In genomic region chr2:96856776-96857673, GRCh38 we compare ENCODE assay signal across 8 cellular contexts. TPM values are rescaled to one million over a fixed set of nuclear protein-coding genes. Genes with fewer than 3 reads are reported as not detected.
DNase-seq lines count a peak whose midpoint lies in the region; ATAC-seq, FAIRE-seq and TF ChIP-seq lines count a peak whose summit lies in the region.

No MANE protein-coding gene starts in this region.

- H3K27ac ChIP-seq in HepG2 (ENCODE audit: extremely low read length, insufficient read depth, low read length) (peak overlapping the region; percentile 52), substantia nigra (ENCODE audit: low read depth, low read length, poor library complexity, severe bottlenecking) (peak overlapping the region; percentile 88)

- peak overlapping the region; percentile 78 for H3K9ac ChIP-seq in HepG2 (ENCODE audit: insufficient read depth, low read depth, low read length)

- peak in 1 of 2 experiments; percentile 72; a peak in 2 of 4 replicates for TF ChIP-seq POLR2A in HepG2 (IDR thresholded peaks at IDR 0.05; ENCODE audit: insufficient read depth in 1 of 2, low read depth in 2 of 2, low read length in 2 of 2)

- TF ChIP-seq CTCF in cardiac fibroblast (IDR thresholded peaks at IDR 0.05; ENCODE audit: low read depth, low read length) (no peak), HepG2 (CRISPR knock-in tag; IDR thresholded peaks at IDR 0.05) (no peak)

- H3K4me2 ChIP-seq in HepG2 (ENCODE audit: low read depth, low read length) = peak overlapping the region; percentile 98

- no peak overlapping the region for H2AFZ ChIP-seq in HepG2 (ENCODE audit: low read length)

- peak; percentile 15 for ATAC-seq in HG03097 (IDR thresholded peaks at IDR 0.05; ENCODE audit: low FRiP score, unreplicated experiment)
- ATAC-seq in HepG2 = peak; percentile 30
- no peak for ATAC-seq in HG03025 (IDR thresholded peaks at IDR 0.05; ENCODE audit: low FRiP score, unreplicated experiment)

- TF ChIP-seq EP300 in HepG2 (IDR thresholded peaks at IDR 0.05; ENCODE audit: low read depth in 2 of 2, low read length in 2 of 2) (no peak), HepG2 (CRISPR knock-in tag; IDR thresholded peaks at IDR 0.05; ENCODE audit: borderline replicate concordance) (no peak)

- in situ Hi-C loops in HepG2 (cut with HindIII; ENCODE audit: extremely low pct_ligation_motif_present, low pct_unique_long_range_greater_than_20kb) = loop anchor here (5.0 kb wide), 1 partner anchor 95 kb away; no protein-coding TSS in a partner anchor

- no TSS peak for BruUV-seq in HepG2 (replicated peaks; lab: Mats Ljungman, UMichigan)

- POLR2A ChIA-PET in HepG2 (lab: Yijun Ruan, JAX) = interaction anchor here (0.6 to 6.1 kb wide), 22 partner anchors 9 to 255 kb away, joined by 3 to 152 read pairs (median 6); partner anchors contain the start of genes CNNM3, CNNM4 and SEMA4C

- no peaks in the 10 kb centered on the region; a peak in 1 of 5 replicates for H3K27me3 ChIP-seq in HepG2 (ENCODE audit: control insufficient read depth in 1 of 2, insufficient read depth in 2 of 2, low read length in 2 of 2)

- peaks cover 19% of the 10 kb centered on the region for H3K79me2 ChIP-seq in HepG2 (ENCODE audit: insufficient read depth, low read length)

- peaks cover 17 to 40% of the 10 kb centered on the region in 2 experiments; a peak in 4 of 5 replicates for H3K36me3 ChIP-seq in HepG2 (replicated peaks in 1 of 2; ENCODE audit: control insufficient read depth in 1 of 2, insufficient read depth in 2 of 2, low read length in 2 of 2)

- peak; percentile 12 to 59 for DNase-seq in NCI-H2081 (lab: John Stamatoyannopoulos, UW)
- DNase-seq in NCI-H2081 treated with DMSO at 0.1 percent for 48 hours (lab: John Stamatoyannopoulos, UW) = no peak
- peak; percentile 39 for DNase-seq in RCC 7860 (ENCODE audit: low spot score)
- peak in 1 of 2 donors; percentile 43 for DNase-seq in cardiac fibroblast (ENCODE audit: low read depth in 2 of 2)
- peak; percentile 47 for DNase-seq in HepG2 (ENCODE audit: low spot score)
- DNase-seq in substantia nigra (lab: John Stamatoyannopoulos, UW) = peak in 6 of 49 donors; percentile 33 to 60 (median 50)

- TF ChIP-seq RAD21 in HepG2 (CRISPR knock-in tag; IDR thresholded peaks at IDR 0.05) = no peak

- WGBS in HepG2 (ENCODE audit: low lambda C conversion rate) = 8% methylated on average over 29 of the region's 29 CpGs

- H3K4me3 ChIP-seq in cardiac fibroblast (replicated peaks in 1 of 2; ENCODE audit: low read depth in 2 of 2, low read length in 2 of 2) (peak overlapping the region; percentile 76 to 78), HepG2 (replicated peaks in 1 of 3; ENCODE audit: insufficient read depth in 1 of 3, low read depth in 2 of 3, low read length in 3 of 3) (peak overlapping the region; percentile 73 to 84 (median 75))

- no peak for FAIRE-seq in RCC 7860 (lab: Jason Lieb, UNC)
- FAIRE-seq in HepG2 (lab: Jason Lieb, UNC) = peak; percentile 69

- peaks cover 54% of the 10 kb centered on the region for H3K4me1 ChIP-seq in HepG2 (ENCODE audit: insufficient read depth, low read length)

- intact Hi-C loops in HepG2 (cut with micrococcal nuclease; ENCODE audit: unreplicated experiment) = loop anchor here (1.0 to 2.0 kb wide), 2 partner anchors 38 to 50 kb away; no protein-coding TSS in a partner anchor

- no peaks in the 10 kb centered on the region for H3K9me3 ChIP-seq in HepG2 (ENCODE audit: low read length)

- H4K20me1 ChIP-seq in HepG2 (ENCODE audit: insufficient read depth, low read length) = no peaks in the 10 kb centered on the region

- CTCF ChIA-PET in HepG2 (lab: Yijun Ruan, JAX; ENCODE audit: low intra/inter-chr PET ratio, low total read pairs) = interaction anchor here (0.6 to 2.4 kb wide), 4 partner anchors 12 to 103 kb away, joined by 3 to 29 read pairs (median 14); no protein-coding TSS in a partner anchor

RNA-seq across cellular contexts. Expression of gene ANKRD39, which starts 0.8 kb away (rescaled TPM):
- total RNA-seq in HepG2 (2016; rRNA removed; fragmentation: Illumina TruSeq; extraction: Trizol) = 23.2 and 26.7 TPM in 2 replicates
- total RNA-seq in HepG2 (2016; cell fraction: cytosol; rRNA removed; fragmentation: Illumina TruSeq; extraction: Trizol; ENCODE audit: low read depth) = 40.7 and 45.8 TPM in 2 replicates
- 26.3 and 27.1 TPM in 2 replicates for total RNA-seq in HepG2 (2016; cell fraction: insoluble cytoplasmic fraction; rRNA removed; fragmentation: Illumina TruSeq; extraction: Trizol)
- total RNA-seq in HepG2 (2016; cell fraction: membrane; rRNA removed; fragmentation: Illumina TruSeq; extraction: Trizol) = 37.4 and 41.3 TPM in 2 replicates
- total RNA-seq in HepG2 (2016; cell fraction: nucleus; rRNA removed; fragmentation: Illumina TruSeq; extraction: Trizol) = 10.3 and 11.7 TPM in 2 replicates
- polyA plus RNA-seq in HepG2 (2011; rRNA removed) = 24.8 and 27.8 TPM in 2 replicates
- 18.3 and 31.5 TPM in 2 replicates for polyA plus RNA-seq in HepG2 (2011; cell fraction: cytosol; rRNA removed)
- 24.2 and 29.2 TPM in 2 replicates for polyA plus RNA-seq in HepG2 (2011; cell fraction: nucleus; rRNA removed)
- polyA plus RNA-seq in HepG2 (2012) = 14.6 and 20.3 TPM in 2 replicates
- 55.3 and 63.9 TPM in 2 replicates for polyA plus RNA-seq in HepG2 (2016; cell fraction: cytosol; fragmentation: Illumina TruSeq; extraction: Trizol; ENCODE audit: low read depth)
- polyA plus RNA-seq in HepG2 (2016; cell fraction: insoluble cytoplasmic fraction; fragmentation: Illumina TruSeq; extraction: Trizol; ENCODE audit: low read depth) = 33.9 and 35.0 TPM in 2 replicates
- 40.8 and 47.0 TPM in 2 replicates for polyA plus RNA-seq in HepG2 (2016; cell fraction: membrane; fragmentation: Illumina TruSeq; extraction: Trizol; ENCODE audit: low read depth)
- polyA plus RNA-seq in HepG2 (2016; cell fraction: nucleus; fragmentation: Illumina TruSeq; extraction: Trizol; ENCODE audit: insufficient read depth, low read depth) = 23.0 and 24.9 TPM in 2 replicates
- polyA minus RNA-seq in HepG2 (2011; rRNA and poly(A)+ RNA removed; ENCODE audit: low replicate concordance) = 10.9 and 17.9 TPM in 2 replicates
- polyA minus RNA-seq in HepG2 (2011; cell fraction: cytosol; rRNA and poly(A)+ RNA removed) = 4.6 and 5.6 TPM in 2 replicates
- polyA minus RNA-seq in HepG2 (2011; cell fraction: nucleus; rRNA and poly(A)+ RNA removed) = 8.2 and 14.2 TPM in 2 replicates

RNA-seq across cellular contexts. Expression of gene SEMA4C, which starts 12.9 kb away (rescaled TPM):
- 11.3 and 25.9 TPM in 2 replicates for total RNA-seq in HepG2 (2016; rRNA removed; fragmentation: Illumina TruSeq; extraction: Trizol)
- 3.5 and 4.2 TPM in 2 replicates for total RNA-seq in HepG2 (2016; cell fraction: cytosol; rRNA removed; fragmentation: Illumina TruSeq; extraction: Trizol; ENCODE audit: low read depth)
- total RNA-seq in HepG2 (2016; cell fraction: insoluble cytoplasmic fraction; rRNA removed; fragmentation: Illumina TruSeq; extraction: Trizol) = 8.4 and 25.7 TPM in 2 replicates
- total RNA-seq in HepG2 (2016; cell fraction: membrane; rRNA removed; fragmentation: Illumina TruSeq; extraction: Trizol) = 10.9 and 11.4 TPM in 2 replicates
- total RNA-seq in HepG2 (2016; cell fraction: nucleus; rRNA removed; fragmentation: Illumina TruSeq; extraction: Trizol) = 22.1 and 28.3 TPM in 2 replicates
- polyA plus RNA-seq in HepG2 (2011; rRNA removed) = 46.6 and 69.2 TPM in 2 replicates
- 33.4 and 47.8 TPM in 2 replicates for polyA plus RNA-seq in HepG2 (2011; cell fraction: cytosol; rRNA removed)
- polyA plus RNA-seq in HepG2 (2011; cell fraction: nucleus; rRNA removed) = 135 and 157 TPM in 2 replicates
- polyA plus RNA-seq in HepG2 (2012) = 27.3 and 39.4 TPM in 2 replicates
- polyA plus RNA-seq in HepG2 (2016; cell fraction: cytosol; fragmentation: Illumina TruSeq; extraction: Trizol; ENCODE audit: low read depth) = 1.0 and 1.2 TPM in 2 replicates
- 6.0 and 8.4 TPM in 2 replicates for polyA plus RNA-seq in HepG2 (2016; cell fraction: insoluble cytoplasmic fraction; fragmentation: Illumina TruSeq; extraction: Trizol; ENCODE audit: low read depth)
- polyA plus RNA-seq in HepG2 (2016; cell fraction: membrane; fragmentation: Illumina TruSeq; extraction: Trizol; ENCODE audit: low read depth) = 3.1 and 3.2 TPM in 2 replicates
- 51.6 and 60.2 TPM in 2 replicates for polyA plus RNA-seq in HepG2 (2016; cell fraction: nucleus; fragmentation: Illumina TruSeq; extraction: Trizol; ENCODE audit: insufficient read depth, low read depth)
- 29.1 and 175 TPM in 2 replicates for polyA minus RNA-seq in HepG2 (2011; rRNA and poly(A)+ RNA removed; ENCODE audit: low replicate concordance)
- polyA minus RNA-seq in HepG2 (2011; cell fraction: cytosol; rRNA and poly(A)+ RNA removed) = 41.8 and 45.0 TPM in 2 replicates
- 25.8 and 31.7 TPM in 2 replicates for polyA minus RNA-seq in HepG2 (2011; cell fraction: nucleus; rRNA and poly(A)+ RNA removed)

RNA-seq across cellular contexts. Expression of gene ANKRD23, which starts 13.2 kb away (rescaled TPM):
- total RNA-seq in HepG2 (2016; rRNA removed; fragmentation: Illumina TruSeq; extraction: Trizol) = 0.35 and 1.5 TPM in 2 replicates
- total RNA-seq in HepG2 (2016; cell fraction: cytosol; rRNA removed; fragmentation: Illumina TruSeq; extraction: Trizol; ENCODE audit: low read depth) = 0.35 and 0.51 TPM in 2 replicates
- 0.61 and 2.2 TPM in 2 replicates for total RNA-seq in HepG2 (2016; cell fraction: insoluble cytoplasmic fraction; rRNA removed; fragmentation: Illumina TruSeq; extraction: Trizol)
- 0.77 and 0.90 TPM in 2 replicates for total RNA-seq in HepG2 (2016; cell fraction: membrane; rRNA removed; fragmentation: Illumina TruSeq; extraction: Trizol)
- 2.3 and 2.8 TPM in 2 replicates for total RNA-seq in HepG2 (2016; cell fraction: nucleus; rRNA removed; fragmentation: Illumina TruSeq; extraction: Trizol)
- polyA plus RNA-seq in HepG2 (2011; rRNA removed) = 1.6 and 2.7 TPM in 2 replicates
- polyA plus RNA-seq in HepG2 (2011; cell fraction: cytosol; rRNA removed) = 0.71 and 0.90 TPM in 2 replicates
- 17.9 and 22.1 TPM in 2 replicates for polyA plus RNA-seq in HepG2 (2011; cell fraction: nucleus; rRNA removed)
- 0.72 and 2.1 TPM in 2 replicates for polyA plus RNA-seq in HepG2 (2012)
- polyA plus RNA-seq in HepG2 (2016; cell fraction: cytosol; fragmentation: Illumina TruSeq; extraction: Trizol; ENCODE audit: low read depth) = 0.47 and 0.50 TPM in 2 replicates
- polyA plus RNA-seq in HepG2 (2016; cell fraction: insoluble cytoplasmic fraction; fragmentation: Illumina TruSeq; extraction: Trizol; ENCODE audit: low read depth) = 0.32 and 0.50 TPM in 2 replicates
- 0.47 and 0.74 TPM in 2 replicates for polyA plus RNA-seq in HepG2 (2016; cell fraction: membrane; fragmentation: Illumina TruSeq; extraction: Trizol; ENCODE audit: low read depth)
- 9.2 and 10.4 TPM in 2 replicates for polyA plus RNA-seq in HepG2 (2016; cell fraction: nucleus; fragmentation: Illumina TruSeq; extraction: Trizol; ENCODE audit: insufficient read depth, low read depth)
- 1.6 and 5.1 TPM in 2 replicates for polyA minus RNA-seq in HepG2 (2011; rRNA and poly(A)+ RNA removed; ENCODE audit: low replicate concordance)
- polyA minus RNA-seq in HepG2 (2011; cell fraction: cytosol; rRNA and poly(A)+ RNA removed) = not detected in 2 replicates
- 3.9 and 4.1 TPM in 2 replicates for polyA minus RNA-seq in HepG2 (2011; cell fraction: nucleus; rRNA and poly(A)+ RNA removed)

RNA-seq across cellular contexts. Expression of gene CNNM3, which starts 41.0 kb away (rescaled TPM):
- 8.4 and 21.2 TPM in 2 replicates for total RNA-seq in HepG2 (2016; rRNA removed; fragmentation: Illumina TruSeq; extraction: Trizol)
- total RNA-seq in HepG2 (2016; cell fraction: cytosol; rRNA removed; fragmentation: Illumina TruSeq; extraction: Trizol; ENCODE audit: low read depth) = 5.5 and 5.9 TPM in 2 replicates
- 6.5 and 21.5 TPM in 2 replicates for total RNA-seq in HepG2 (2016; cell fraction: insoluble cytoplasmic fraction; rRNA removed; fragmentation: Illumina TruSeq; extraction: Trizol)
- total RNA-seq in HepG2 (2016; cell fraction: membrane; rRNA removed; fragmentation: Illumina TruSeq; extraction: Trizol) = 8.5 and 9.2 TPM in 2 replicates
- 22.7 and 27.7 TPM in 2 replicates for total RNA-seq in HepG2 (2016; cell fraction: nucleus; rRNA removed; fragmentation: Illumina TruSeq; extraction: Trizol)
- polyA plus RNA-seq in HepG2 (2011; rRNA removed) = 27.9 and 43.4 TPM in 2 replicates
- 24.2 and 26.5 TPM in 2 replicates for polyA plus RNA-seq in HepG2 (2011; cell fraction: cytosol; rRNA removed)
- 68.4 and 71.2 TPM in 2 replicates for polyA plus RNA-seq in HepG2 (2011; cell fraction: nucleus; rRNA removed)
- polyA plus RNA-seq in HepG2 (2012) = 35.8 and 38.5 TPM in 2 replicates
- polyA plus RNA-seq in HepG2 (2016; cell fraction: cytosol; fragmentation: Illumina TruSeq; extraction: Trizol; ENCODE audit: low read depth) = 4.3 and 4.5 TPM in 2 replicates
- polyA plus RNA-seq in HepG2 (2016; cell fraction: insoluble cytoplasmic fraction; fragmentation: Illumina TruSeq; extraction: Trizol; ENCODE audit: low read depth) = 11.7 and 14.4 TPM in 2 replicates
- 10.0 and 11.0 TPM in 2 replicates for polyA plus RNA-seq in HepG2 (2016; cell fraction: membrane; fragmentation: Illumina TruSeq; extraction: Trizol; ENCODE audit: low read depth)
- polyA plus RNA-seq in HepG2 (2016; cell fraction: nucleus; fragmentation: Illumina TruSeq; extraction: Trizol; ENCODE audit: insufficient read depth, low read depth) = 48.6 and 52.0 TPM in 2 replicates
- 49.9 and 152 TPM in 2 replicates for polyA minus RNA-seq in HepG2 (2011; rRNA and poly(A)+ RNA removed; ENCODE audit: low replicate concordance)
- 50.4 and 69.9 TPM in 2 replicates for polyA minus RNA-seq in HepG2 (2011; cell fraction: cytosol; rRNA and poly(A)+ RNA removed)
- polyA minus RNA-seq in HepG2 (2011; cell fraction: nucleus; rRNA and poly(A)+ RNA removed) = 56.1 and 70.2 TPM in 2 replicates
